8 cellular contexts compared by ENCODE assay signal in the genomic region with DNA sequence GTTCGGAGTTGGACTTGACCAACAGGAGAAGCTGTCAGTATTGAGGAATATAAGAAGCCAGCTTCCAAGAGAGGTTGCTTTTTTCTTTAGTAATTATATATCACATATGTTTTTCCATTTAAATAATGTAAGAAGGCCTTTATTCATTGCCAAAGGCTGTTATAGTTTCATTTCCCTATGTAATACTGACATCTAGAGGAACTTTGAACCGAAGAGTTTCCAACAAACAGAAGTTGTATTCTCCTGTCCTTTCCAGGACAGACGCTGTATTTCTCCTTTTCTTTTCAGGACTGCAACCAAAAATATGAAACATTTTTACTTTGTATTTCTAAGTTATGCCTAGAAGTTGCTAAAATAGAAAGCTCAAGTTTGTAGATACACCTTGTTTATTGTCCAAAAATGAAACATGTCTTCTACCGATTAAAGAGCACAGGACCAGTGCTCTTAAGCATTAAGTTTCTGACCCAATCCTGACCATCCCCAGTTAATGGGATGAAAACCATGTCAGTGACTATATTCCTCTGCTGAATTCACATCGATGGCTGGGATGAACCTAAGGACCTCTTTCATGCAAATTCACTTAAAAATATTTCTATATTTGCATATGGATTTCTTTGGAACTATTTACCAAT. TPM values are rescaled to one million over a fixed set of nuclear protein-coding genes. Genes with fewer than 3 reads are reported as not detected.
A peak's percentile ranks its signal among the peaks of the same experiment; 100 is the strongest.
DNase-seq lines count a peak whose midpoint lies in the region; ATAC-seq and TF ChIP-seq lines count a peak whose summit lies in the region.

No MANE protein-coding gene starts in this region.

- H3K36me3 Mint-ChIP-seq in Calu3 (ENCODE audit: insufficient read depth, unreplicated experiment): no peaks in the 10 kb centered on the region

- H3K27me3 ChIP-seq in adipocyte (replicated peaks; ENCODE audit: control insufficient read depth, insufficient read depth, low read length) (no peaks in the 10 kb centered on the region), left lung (no peaks in the 10 kb centered on the region)

- TF ChIP-seq CTCF in left lung (IDR thresholded peaks at IDR 0.05) (peak in 1 of 2 donors; percentile 21), Calu3 (IDR thresholded peaks at IDR 0.05; ENCODE audit: unreplicated experiment) (no peak)

- H3K9me3 Mint-ChIP-seq in Calu3 (ENCODE audit: low read depth, unreplicated experiment): no peaks in the 10 kb centered on the region

- H3K4me1 Mint-ChIP-seq in Calu3 (ENCODE audit: low read depth, unreplicated experiment): no peaks in the 10 kb centered on the region

- H3K9me3 ChIP-seq in adipocyte (ENCODE audit: control insufficient read depth, low read length) (no peaks in the 10 kb centered on the region), left lung (no peaks in the 10 kb centered on the region)

- DNase-seq in DMS 273 (lab: John Stamatoyannopoulos, UW; ENCODE audit: unreplicated experiment): peak; percentile 70
- peak; percentile 34 for DNase-seq in LHCN-M2 (ENCODE audit: low read depth)
- peak; percentile 77 for DNase-seq in adipocyte (ENCODE audit: low read depth)
- DNase-seq in left lung: no peak
- DNase-seq in NCI-H146 (lab: John Stamatoyannopoulos, UW): no peak
- no peak for DNase-seq in Calu3
- no peak for DNase-seq in activated T-cell treated with anti-CD3 and anti-CD28 coated beads for 4 hours

- H3K4me3 Mint-ChIP-seq in Calu3 (ENCODE audit: low read depth, unreplicated experiment): no peak overlapping the region

- no peak overlapping the region for H3K27ac Mint-ChIP-seq in Calu3 (ENCODE audit: unreplicated experiment)

- H3K4me1 ChIP-seq in adipocyte (ENCODE audit: control insufficient read depth, insufficient read depth, low read length) (no peaks in the 10 kb centered on the region), left lung (no peaks in the 10 kb centered on the region)

- BruUV-seq in Calu3 (replicated peaks; lab: Mats Ljungman, UMichigan): no TSS peak

- no peak overlapping the region for H3K9ac ChIP-seq in adipocyte (ENCODE audit: low read length)

- H3K4me3 ChIP-seq in adipocyte (ENCODE audit: low read length) (no peak overlapping the region), left lung (no peak overlapping the region)

- ATAC-seq in left lung (peak; percentile 47), GM21360 (IDR thresholded peaks at IDR 0.05; ENCODE audit: unreplicated experiment) (no peak)

- H3K27me3 Mint-ChIP-seq in Calu3 (ENCODE audit: unreplicated experiment): no peaks in the 10 kb centered on the region

- CTCF ChIA-PET in Calu3 (lab: Charles Lee): no interaction called here

- H3K36me3 ChIP-seq in adipocyte (ENCODE audit: control insufficient read depth, insufficient read depth, low read length, severe bottlenecking) (no peaks in the 10 kb centered on the region), left lung (no peaks in the 10 kb centered on the region)

- no peak overlapping the region for H3K27ac ChIP-seq in left lung

- intact Hi-C loops in left lung (cut with DNase I): no loop called here
- intact Hi-C loops in Calu3 (cut with micrococcal nuclease; ENCODE audit: unreplicated experiment): loop anchor here (2.0 to 10.0 kb wide), 2 partner anchors 471 to 1099 kb away; no protein-coding TSS in a partner anchor

RNA-seq across cellular contexts. Expression of a gene that starts 55.1 kb away (rescaled TPM):
- total RNA-seq in LHCN-M2 (2014; rRNA removed) (0.26 and 0.40 TPM in 2 replicates), left lung (1 to 10 TPM in 1 of 2 donors, under 1 TPM in 1; 0.52 to 1.2 TPM), Calu3 (2022) (0.73 TPM in 2 replicates)
- polyA plus RNA-seq in LHCN-M2 (2012): 0.10 TPM

Comparison
In these comparisons a context has a peak if more than half of its experiments do, and no peak if none do; other contexts are left out.
1. DNase-seq: peak in DMS 273 (single experiment), LHCN-M2 (single experiment) and adipocyte (single experiment); none in left lung (0 of 2), NCI-H146 (single experiment), Calu3 (single experiment) and activated T-cell treated with anti-CD3 and anti-CD28 coated beads for 4 hours (single experiment).